ENCODE assay signal across 16 cellular contexts in the genomic region with DNA sequence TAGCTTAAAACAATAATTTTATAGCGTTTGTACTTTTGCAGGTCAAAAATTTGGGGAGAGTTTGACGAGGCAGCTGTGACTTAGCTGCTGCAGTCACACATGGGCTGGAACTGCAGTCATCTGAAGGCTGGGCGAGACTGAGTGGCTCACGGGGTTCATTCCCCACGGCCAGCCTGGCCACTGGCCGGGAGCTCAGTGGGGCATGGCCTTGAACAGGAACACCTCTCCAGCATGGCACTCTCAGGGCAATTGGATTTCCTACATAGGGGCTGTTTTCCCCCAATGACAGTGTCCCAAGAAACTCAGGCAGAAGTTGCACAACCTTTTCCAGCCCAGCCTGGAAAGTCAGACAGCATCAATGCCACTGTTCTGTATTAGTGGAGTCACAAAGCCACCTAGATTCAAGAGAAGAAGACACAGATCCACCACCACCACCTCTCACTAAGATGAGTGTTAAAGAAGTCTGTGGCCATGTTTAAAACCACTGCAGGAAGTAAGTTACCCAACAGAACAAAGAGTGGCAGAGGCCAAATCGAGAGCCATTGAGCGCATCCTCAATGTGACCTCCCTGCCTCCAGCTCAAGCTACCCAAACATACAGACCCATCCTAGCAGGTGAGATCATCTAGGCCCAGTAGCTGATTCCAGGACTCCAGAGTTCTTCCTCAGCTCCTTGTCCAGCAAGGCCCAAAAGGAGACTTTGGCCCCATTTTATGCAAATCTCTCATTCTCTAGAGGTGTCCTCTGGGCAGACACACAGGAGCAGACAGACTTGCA.
DNase-seq lines count a peak whose midpoint lies in the region; ATAC-seq and TF ChIP-seq lines count a peak whose summit lies in the region.
"Had no signal": no experiment of that assay in that cellular context is flagged by ENCODE, and none has a peak within 500 bp of the region (broad histone marks: within the 10 kb centered on the region; RNA-seq: fewer than 3 reads in every experiment).

No MANE protein-coding gene starts in this region.

- H3K4me3 ChIP-seq in colonic mucosa (no peak overlapping the region), thyroid gland (replicated peaks in 1 of 3) (no peak overlapping the region)
- H3K4me3 ChIP-seq: BLaER1 treated with 17β-estradiol and CSF1 and Interleukin-3, amounts not matched to agents 10 nM and 100 nM; GM12878; HAP-1 had no signal

- ATAC-seq in left lobe of liver, result no peak
- ATAC-seq: GM12878, HepG2 had no signal

- H3K27ac ChIP-seq in colonic mucosa (no peak overlapping the region), thyroid gland (no peak overlapping the region)
- H3K27ac ChIP-seq: BLaER1 treated with 17β-estradiol and CSF1 and Interleukin-3, amounts not matched to agents 10 nM and 100 nM had no signal

- H3K4me1 ChIP-seq in colonic mucosa (no peaks in the 10 kb centered on the region), thyroid gland (no peaks in the 10 kb centered on the region)
- H3K4me1 ChIP-seq: HAP-1 had no signal

- no peaks in the 10 kb centered on the region for H3K9me3 ChIP-seq in colonic mucosa
- no peaks in the 10 kb centered on the region for H3K9me3 ChIP-seq in thyroid gland
- H3K9me3 ChIP-seq: BLaER1 treated with 17β-estradiol and CSF1 and Interleukin-3, amounts not matched to agents 10 nM and 100 nM; HAP-1 had no signal

- DNase-seq in NOMO-1 treated with DMSO at 0.1 percent for 48 hours (lab: John Stamatoyannopoulos, UW; ENCODE audit: unreplicated experiment) (peak; percentile 6), NOMO-1 (lab: John Stamatoyannopoulos, UW; ENCODE audit: unreplicated experiment in 2 of 2) (no peak), colonic mucosa (peak; percentile 3), left lobe of liver (ENCODE audit: low spot score) (peak; percentile 30), thyroid gland (peak; percentile 16 to 26), KG1 (lab: John Stamatoyannopoulos, UW) (no peak), GDM1 (lab: John Stamatoyannopoulos, UW) (no peak)
- no peak for DNase-seq in stimulated activated CD4-positive, alpha-beta T cell treated with anti-CD3 and anti-CD28 coated beads, Interleukin-15, amount 100 ng/mL, for 24 hours
- DNase-seq: 8988T; Calu3; CD4-positive, alpha-beta T cell; DMS 273 treated with DMSO at 0.1 percent for 48 hours had no signal

- no peak overlapping the region for H3K9ac ChIP-seq in colonic mucosa (ENCODE audit: low read depth in 2 of 2, low read length in 2 of 2)
- H3K9ac ChIP-seq: BLaER1 treated with 17β-estradiol and CSF1 and Interleukin-3, amounts not matched to agents 10 nM and 100 nM had no signal

- no peak for TF ChIP-seq POLR2A in thyroid gland (IDR thresholded peaks at IDR 0.05)

- H3K27me3 ChIP-seq in colonic mucosa, result no peaks in the 10 kb centered on the region
- H3K27me3 ChIP-seq in thyroid gland, result no peaks in the 10 kb centered on the region
- H3K27me3 ChIP-seq: BLaER1 treated with 17β-estradiol and CSF1 and Interleukin-3, amounts not matched to agents 10 nM and 100 nM had no signal

- no peak for TF ChIP-seq CTCF in colonic mucosa (IDR thresholded peaks at IDR 0.05)
- no peak for TF ChIP-seq CTCF in thyroid gland (IDR thresholded peaks at IDR 0.05)

- WGBS in thyroid gland, 2 donors, result 74 to 77% methylated on average over 8 of the region's 8 CpGs

- no peaks in the 10 kb centered on the region for H3K36me3 ChIP-seq in colonic mucosa
- no peaks in the 10 kb centered on the region for H3K36me3 ChIP-seq in thyroid gland
- H3K36me3 ChIP-seq: BLaER1 treated with 17β-estradiol and CSF1 and Interleukin-3, amounts not matched to agents 10 nM and 100 nM; HAP-1 had no signal

- intact Hi-C loops in colonic mucosa (cut with DNase I) (no loop called here), thyroid gland (cut with DNase I) (no loop called here)

Comparison
In these comparisons a context has a peak if more than half of its experiments do, and no peak if none do; other contexts are left out.
1. DNase-seq: peak in NOMO-1 treated with DMSO at 0.1 percent for 48 hours (single experiment), colonic mucosa (single experiment), left lobe of liver (single experiment) and thyroid gland (2 of 2); none in NOMO-1 (0 of 2), KG1 (single experiment), GDM1 (single experiment) and stimulated activated CD4-positive, alpha-beta T cell treated with anti-CD3 and anti-CD28 coated beads, Interleukin-15, amount 100 ng/mL, for 24 hours (single experiment).